In the genomic region with DNA sequence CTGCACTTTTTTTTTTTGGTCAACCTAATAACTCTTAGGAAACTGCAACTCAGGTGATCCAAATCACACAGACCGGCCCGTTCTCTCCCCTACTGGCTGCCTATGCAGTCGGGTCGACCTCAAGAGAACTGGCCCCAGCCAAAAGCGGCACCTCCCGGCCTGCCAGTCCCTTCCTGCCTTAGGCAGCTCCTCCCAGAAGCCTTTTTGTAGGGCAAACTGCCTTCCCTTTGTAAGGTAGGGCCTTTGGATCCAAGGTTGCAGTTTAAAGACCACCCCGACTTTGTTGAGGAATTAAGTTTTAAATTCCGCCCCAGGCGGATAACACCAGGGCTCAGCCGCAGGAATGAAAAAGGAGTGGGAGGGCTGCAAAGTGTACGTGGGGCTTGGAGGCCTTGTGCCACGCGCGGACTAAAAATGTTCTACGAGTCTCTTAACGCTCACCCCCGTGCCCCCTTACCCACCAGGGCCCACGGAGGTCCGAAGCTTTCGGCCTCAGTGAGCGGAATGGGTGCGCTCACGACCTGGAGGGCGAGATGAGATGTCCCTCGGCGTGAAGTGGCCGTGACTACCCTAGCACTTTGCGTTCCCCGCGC, we compare ENCODE assay signal across 8 cellular contexts. TPM values are rescaled to one million over a fixed set of nuclear protein-coding genes. Genes with fewer than 3 reads are reported as not detected.
A peak's percentile ranks its signal among the peaks of the same experiment; 100 is the strongest.
DNase-seq lines count a peak whose midpoint lies in the region; ATAC-seq and TF ChIP-seq lines count a peak whose summit lies in the region.

No MANE protein-coding gene starts in this region.

- H3K27ac Mint-ChIP-seq in CD4-positive, alpha-beta T cell: peak overlapping the region; percentile 73

- no peak overlapping the region for H3K18ac ChIP-seq in mesendoderm (ENCODE audit: low read length)

- H4K5ac ChIP-seq in mesendoderm (ENCODE audit: low read length): no peak overlapping the region

- intact Hi-C loops in CD4-positive, alpha-beta T cell (cut with DNase I, micrococcal nuclease): loop anchor here (1.0 to 10.0 kb wide), 5 partner anchors 56 to 1878 kb away; partner anchors contain the start of genes IPO13 (in 2 of the 2), KDM4A (in 1 of the 2), NASP (in 1 of the 2) and SLC6A9 (in 1 of the 2)

- H3K36me3 Mint-ChIP-seq in CD4-positive, alpha-beta T cell (ENCODE audit: low read depth): peaks cover 52% of the 10 kb centered on the region

- H2BK15ac ChIP-seq in mesendoderm (replicated peaks; ENCODE audit: low read depth): no peak overlapping the region

- H3K9me3 Mint-ChIP-seq in CD4-positive, alpha-beta T cell: no peaks in the 10 kb centered on the region

- H3K27me3 ChIP-seq in CD4-positive, alpha-beta T cell (ENCODE audit: control insufficient read depth, insufficient read depth, low read length): no peaks in the 10 kb centered on the region
- H3K27me3 ChIP-seq in HAP-1 (ENCODE audit: low read depth): no peaks in the 10 kb centered on the region
- H3K27me3 ChIP-seq in mesendoderm (ENCODE audit: insufficient read depth, low read length, poor library complexity): no peaks in the 10 kb centered on the region

- H3K4me1 Mint-ChIP-seq in CD4-positive, alpha-beta T cell (ENCODE audit: low read depth): peaks cover 28% of the 10 kb centered on the region

- H3K9ac ChIP-seq in mesendoderm (ENCODE audit: low read length): peak overlapping the region; percentile 99

- H4K8ac ChIP-seq in mesendoderm (ENCODE audit: low read depth, low read length): no peak overlapping the region

- H2AK5ac ChIP-seq in mesendoderm (ENCODE audit: low read length): peak overlapping the region; percentile 82

- H3K4me3 Mint-ChIP-seq in CD4-positive, alpha-beta T cell: peak overlapping the region; percentile 91

- H2BK5ac ChIP-seq in mesendoderm (ENCODE audit: low read length): peak overlapping the region; percentile 83

- H3K9me3 ChIP-seq in CD4-positive, alpha-beta T cell (ENCODE audit: control insufficient read depth, low read length): no peaks in the 10 kb centered on the region
- H3K9me3 ChIP-seq in HAP-1: no peaks in the 10 kb centered on the region

- POLR2A ChIA-PET in CD4-positive, alpha-beta T cell (lab: Charles Lee): interaction anchor here (0.6 to 2.2 kb wide), 7 partner anchors 19 to 1030 kb away, joined by 3 to 33 read pairs (median 3); partner anchors contain the start of gene KDM4A

- H3K36me3 ChIP-seq in HAP-1 (replicated peaks) (peaks cover 39% of the 10 kb centered on the region), mesendoderm (ENCODE audit: control insufficient read depth, insufficient read depth, low read length) (peaks cover 4% of the 10 kb centered on the region)

- DNase-seq in CD4-positive, alpha-beta T cell: peak in 1 of 10 experiments; percentile 2
- DNase-seq in HAP-1 (ENCODE audit: low spot score in 2 of 2): peak; percentile 40 to 57
- peak; percentile 65 for DNase-seq in RPMI8226
- DNase-seq in coronary artery (ENCODE audit: low spot score): no peak
- peak; percentile 81 for DNase-seq in mesendoderm
- DNase-seq in Ammon's horn (ENCODE audit: low spot score): no peak

- H3K56ac ChIP-seq in mesendoderm (ENCODE audit: low read length): peak overlapping the region; percentile 99

- H3K27me3 Mint-ChIP-seq in CD4-positive, alpha-beta T cell: no peaks in the 10 kb centered on the region

- no peak overlapping the region for H3K4ac ChIP-seq in mesendoderm (ENCODE audit: low read depth, low read length)

- H3K23ac ChIP-seq in mesendoderm (ENCODE audit: low read length): peak overlapping the region; percentile 100

- H3K27ac ChIP-seq in CD4-positive, alpha-beta T cell (ENCODE audit: low read depth, low read length): peak overlapping the region; percentile 43
- H3K27ac ChIP-seq in coronary artery (peak overlapping the region; percentile 73 to 87), mesendoderm (ENCODE audit: low read depth, low read length) (no peak overlapping the region), temporal lobe (ENCODE audit: low read depth, low read length) (peak overlapping the region; percentile 66)

- in situ Hi-C loops in HAP-1 (cut with MboI; ENCODE audit: low sequenced_read_pairs): no loop called here

- WGBS in mesendoderm (ENCODE audit: extremely low coverage, insufficient coverage, low lambda C conversion rate): no CpG with 5 or more reads among the region's 30 CpGs

- ATAC-seq in CD4-positive, alpha-beta T cell (ENCODE audit: poor library complexity): peak; percentile 1
- no peak for ATAC-seq in HG03342 (IDR thresholded peaks at IDR 0.05; ENCODE audit: unreplicated experiment)

- TF ChIP-seq CTCF in CD4-positive, alpha-beta T cell (IDR thresholded peaks at IDR 0.05): no peak
- no peak for TF ChIP-seq CTCF in coronary artery (IDR thresholded peaks at IDR 0.05)

- peak overlapping the region; percentile 100 for H3K4me2 ChIP-seq in mesendoderm (ENCODE audit: low read length)

- peak overlapping the region; percentile 69 for H3K4me3 ChIP-seq in HAP-1
- H3K4me3 ChIP-seq in coronary artery: peak overlapping the region; percentile 95
- H3K4me3 ChIP-seq in mesendoderm (ENCODE audit: low read length): peak overlapping the region; percentile 92

- H3K4me1 ChIP-seq in HAP-1: peaks cover 5% of the 10 kb centered on the region; the same call in 1 of the 2 replicates
- no peaks in the 10 kb centered on the region for H3K4me1 ChIP-seq in mesendoderm (ENCODE audit: control insufficient read depth, low read depth, low read length)

- no peak overlapping the region for H2BK120ac ChIP-seq in mesendoderm (ENCODE audit: low read depth, low read length)

- no peaks in the 10 kb centered on the region for H3K79me1 ChIP-seq in mesendoderm (ENCODE audit: low read length)

- CTCF ChIA-PET in CD4-positive, alpha-beta T cell (lab: Charles Lee): interaction anchor here (1.1 kb wide), 1 partner anchor 57 kb away, joined by 6 read pairs; the partner anchor contains the start of gene KDM4A

- H3K79me2 ChIP-seq in mesendoderm (ENCODE audit: control insufficient read depth, insufficient read depth, low read length): no peaks in the 10 kb centered on the region

RNA-seq across cellular contexts. Expression of gene ST3GAL3, which starts 0.6 kb away (rescaled TPM):
- total RNA-seq in CD4-positive, alpha-beta T cell: 10 to 100 TPM; 17.6 to 20.5 TPM
- polyA plus RNA-seq in mesendoderm (2013, experiment 1 of 2): 2.9 TPM
- 3.0 TPM for polyA plus RNA-seq in mesendoderm (2013, experiment 2 of 2)
- total RNA-seq in temporal lobe: 32.7 TPM

RNA-seq across cellular contexts. Expression of gene KDM4A, which starts 56.7 kb away (rescaled TPM):
- total RNA-seq in CD4-positive, alpha-beta T cell: 10 to 100 TPM; 17.4 to 21.2 TPM
- polyA plus RNA-seq in mesendoderm (2013, experiment 1 of 2): 26.4 TPM
- 27.4 TPM for polyA plus RNA-seq in mesendoderm (2013, experiment 2 of 2)
- total RNA-seq in temporal lobe: 49.7 TPM

Comparison
In these comparisons a context has a peak if more than half of its experiments do, and no peak if none do; other contexts are left out.
1. DNase-seq: peak in HAP-1 (2 of 2), RPMI8226 (single experiment) and mesendoderm (single experiment); none in coronary artery (single experiment) and Ammon's horn (single experiment).
2. Peak in every context shown above with its lines, with median percentiles within 50 percentile points of each other: H3K4me3 ChIP-seq.